ENCODE assay signal across 12 cellular contexts in the genomic region with DNA sequence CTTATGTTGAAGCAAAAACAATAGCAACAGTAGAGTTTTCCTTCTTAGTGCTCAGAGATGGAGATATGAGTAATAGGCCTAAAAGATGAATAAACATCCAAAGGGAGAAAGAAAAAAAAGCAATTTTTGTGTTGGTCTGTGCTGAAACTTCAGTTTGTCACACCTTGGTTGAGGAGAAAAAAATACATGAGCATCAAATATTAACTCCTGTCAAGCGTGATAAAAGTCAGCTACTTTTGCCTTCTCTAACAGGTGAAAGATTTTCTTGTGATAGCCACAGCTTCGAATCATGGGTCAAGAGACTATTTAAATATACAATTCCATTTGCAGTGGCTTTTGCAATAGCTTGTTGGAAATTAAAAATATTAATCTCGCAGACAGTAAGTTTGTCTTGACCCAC. TPM values are rescaled to one million over a fixed set of nuclear protein-coding genes. Genes with fewer than 3 reads are reported as not detected.
DNase-seq lines count a peak whose midpoint lies in the region; ATAC-seq, FAIRE-seq and TF ChIP-seq lines count a peak whose summit lies in the region.
"Not testable (repeated sequence)": the region's sequence is repeated elsewhere in the genome, so short reads cannot be mapped to it uniquely, and the experiment has no call there.
"Had no signal": no experiment of that assay in that cellular context is flagged by ENCODE, and none has a peak within 500 bp of the region (broad histone marks: within the 10 kb centered on the region; RNA-seq: fewer than 3 reads in every experiment).

No MANE protein-coding gene starts in this region.

- ATAC-seq in GM18861 (IDR thresholded peaks at IDR 0.05; ENCODE audit: unreplicated experiment) (peak; percentile 34), GM19351 (IDR thresholded peaks at IDR 0.05; ENCODE audit: unreplicated experiment) (peak; percentile 46), GM21515 (IDR thresholded peaks at IDR 0.05; ENCODE audit: unreplicated experiment) (peak; percentile 39), HG02610 (IDR thresholded peaks at IDR 0.05; ENCODE audit: unreplicated experiment) (peak; percentile 37), HG02938 (IDR thresholded peaks at IDR 0.05; ENCODE audit: unreplicated experiment) (peak; percentile 34), HG03108 (IDR thresholded peaks at IDR 0.05; ENCODE audit: unreplicated experiment) (peak; percentile 39), HG03460 (IDR thresholded peaks at IDR 0.05; ENCODE audit: unreplicated experiment) (peak; percentile 43)

- not testable (repeated sequence) for TF ChIP-seq POLR2A in GM12891 (IDR thresholded peaks at IDR 0.05; ENCODE audit: low read depth, low read length)

- peak; percentile 82 for FAIRE-seq in GM12891 (lab: Jason Lieb, UNC)

- not testable (repeated sequence) for DNase-seq in GM12891 (ENCODE audit: insufficient read length, low spot score)

RNA-seq across cellular contexts. Expression of gene OR2T35, which starts 4.2 kb away (rescaled TPM):
- not detected for polyA plus RNA-seq in GM12891 (2012; ENCODE audit: low read depth, missing spikeins)
- polyA plus RNA-seq: adipose tissue, keratinocyte, smooth muscle cell, stomach had no signal

RNA-seq across cellular contexts. Expression of gene OR2T11, which starts 6.0 kb away (rescaled TPM):
- polyA plus RNA-seq in GM12891 (2012; ENCODE audit: low read depth, missing spikeins) = not detected
- polyA plus RNA-seq: adipose tissue, keratinocyte, smooth muscle cell, stomach had no signal

RNA-seq across cellular contexts. Expression of gene OR2T27, which starts 14.4 kb away (rescaled TPM):
- not detected for polyA plus RNA-seq in GM12891 (2012; ENCODE audit: low read depth, missing spikeins)
- polyA plus RNA-seq: adipose tissue, keratinocyte, smooth muscle cell, stomach had no signal

RNA-seq across cellular contexts. Expression of gene OR2T10, which starts 43.4 kb away (rescaled TPM):
- 0.33 TPM for polyA plus RNA-seq in GM12891 (2012; ENCODE audit: low read depth, missing spikeins)
- polyA plus RNA-seq: adipose tissue, keratinocyte, smooth muscle cell, stomach had no signal
